ENCODE assay signal across 14 cellular contexts in the genomic region with DNA sequence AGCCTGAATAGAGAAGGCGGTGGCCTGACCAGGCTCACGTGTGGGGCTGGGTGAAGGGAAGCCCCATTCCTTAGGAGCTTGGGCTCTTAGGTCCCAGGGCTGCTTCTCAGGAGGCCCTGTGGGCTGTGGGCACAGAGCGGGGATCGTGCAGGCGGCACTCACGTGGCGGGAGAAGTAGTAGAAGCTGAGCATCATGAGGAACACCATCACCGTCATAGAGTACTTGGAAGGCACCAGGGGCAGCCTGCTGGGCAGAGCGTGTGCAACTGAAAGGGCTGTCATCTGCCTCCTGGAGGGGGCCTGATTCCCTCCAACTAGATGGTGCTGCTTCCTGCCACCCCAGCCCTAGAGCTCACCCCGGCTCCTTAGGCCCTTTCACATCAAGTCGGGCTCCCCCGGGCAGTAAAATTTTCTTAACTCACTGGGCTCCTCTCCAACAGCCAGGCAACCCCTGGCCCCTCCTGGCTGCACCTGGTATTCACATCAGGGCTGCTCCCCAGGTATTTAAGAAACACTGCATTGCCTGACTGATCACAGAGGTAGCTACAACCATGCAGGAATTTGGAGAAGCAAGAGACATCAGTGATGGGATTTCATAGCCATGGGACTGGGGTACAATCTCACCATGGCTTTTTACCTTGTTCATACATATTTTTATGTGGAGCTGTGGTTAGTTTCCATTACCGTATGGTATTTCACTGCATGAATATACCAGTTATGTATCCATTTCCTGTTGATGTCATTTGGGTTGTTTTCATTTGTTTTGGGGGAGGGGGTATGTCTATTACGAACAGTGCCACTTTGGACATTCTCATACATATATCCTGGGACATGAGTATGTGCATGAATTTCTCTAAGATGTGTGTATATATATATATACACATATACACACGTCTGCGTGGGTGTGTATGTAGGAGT. TPM values are rescaled to one million over a fixed set of nuclear protein-coding genes. Genes with fewer than 3 reads are reported as not detected.
DNase-seq lines count a peak whose midpoint lies in the region; ATAC-seq and TF ChIP-seq lines count a peak whose summit lies in the region.
"Had no signal": no experiment of that assay in that cellular context is flagged by ENCODE, and none has a peak within 500 bp of the region (broad histone marks: within the 10 kb centered on the region; RNA-seq: fewer than 3 reads in every experiment).

No MANE protein-coding gene starts in this region.

- H3K27ac Mint-ChIP-seq in activated CD8-positive, alpha-beta memory T cell treated with anti-CD3 and anti-CD28 coated beads, Interleukin-2, amount 10 ng/mL, durations not matched to agents 7 days and 5 days: peak overlapping the region; percentile 80
- H3K27ac Mint-ChIP-seq in Calu3 (ENCODE audit: unreplicated experiment): no peak overlapping the region

- DNase-seq in activated CD8-positive, alpha-beta memory T cell treated with anti-CD3 and anti-CD28 coated beads, Interleukin-2, amount 10 ng/mL, durations not matched to agents 7 days and 5 days: peak; percentile 39
- DNase-seq in islet precursor cell (peak; percentile 51), Calu3 (no peak), substantia nigra (lab: John Stamatoyannopoulos, UW) (no peak)
- DNase-seq: activated CD4-positive, alpha-beta T cell treated with anti-CD3 and anti-CD28 coated beads for 4 hours; central memory CD4-positive, alpha-beta T cell; COR-L47; NCI-H1092 treated with DMSO at 0.1 percent for 48 hours had no signal

- intact Hi-C loops in Calu3 (cut with micrococcal nuclease; ENCODE audit: unreplicated experiment): loop anchor here (1.0 kb wide), 1 partner anchor 213 kb away; no protein-coding TSS in a partner anchor

- CTCF ChIA-PET in activated CD8-positive, alpha-beta memory T cell treated with anti-CD3 and anti-CD28 coated beads, Interleukin-2, amount 10 ng/mL, durations not matched to agents 7 days and 5 days (lab: Charles Lee): interaction anchor here (0.7 to 5.0 kb wide), 14 partner anchors 11 to 416 kb away, joined by 3 to 70 read pairs (median 4); a partner anchor contains a TSS
- CTCF ChIA-PET in Calu3 (lab: Charles Lee): interaction anchor here (0.7 to 1.2 kb wide), 2 partner anchors 33 to 146 kb away, joined by 3 read pairs; a partner anchor contains a TSS

- peaks cover 27% of the 10 kb centered on the region for H3K36me3 Mint-ChIP-seq in activated CD8-positive, alpha-beta memory T cell treated with anti-CD3 and anti-CD28 coated beads, Interleukin-2, amount 10 ng/mL, durations not matched to agents 7 days and 5 days
- H3K36me3 Mint-ChIP-seq in Calu3 (ENCODE audit: insufficient read depth, unreplicated experiment): peaks cover 52% of the 10 kb centered on the region

- no peak overlapping the region for H3K4me3 Mint-ChIP-seq in activated CD8-positive, alpha-beta memory T cell treated with anti-CD3 and anti-CD28 coated beads, Interleukin-2, amount 10 ng/mL, durations not matched to agents 7 days and 5 days
- no peak overlapping the region for H3K4me3 Mint-ChIP-seq in Calu3 (ENCODE audit: low read depth, unreplicated experiment)
- H3K4me3 Mint-ChIP-seq: naive thymus-derived CD4-positive, alpha-beta T cell had no signal

- no peaks in the 10 kb centered on the region for H3K27me3 Mint-ChIP-seq in activated CD8-positive, alpha-beta memory T cell treated with anti-CD3 and anti-CD28 coated beads, Interleukin-2, amount 10 ng/mL, durations not matched to agents 7 days and 5 days
- H3K27me3 Mint-ChIP-seq in Calu3 (ENCODE audit: unreplicated experiment): no peaks in the 10 kb centered on the region
- H3K27me3 Mint-ChIP-seq: naive thymus-derived CD4-positive, alpha-beta T cell had no signal

- BruUV-seq in Calu3 (replicated peaks; lab: Mats Ljungman, UMichigan): no TSS peak

- peaks cover 19% of the 10 kb centered on the region for H3K4me1 Mint-ChIP-seq in activated CD8-positive, alpha-beta memory T cell treated with anti-CD3 and anti-CD28 coated beads, Interleukin-2, amount 10 ng/mL, durations not matched to agents 7 days and 5 days
- H3K4me1 Mint-ChIP-seq in Calu3 (ENCODE audit: low read depth, unreplicated experiment): no peaks in the 10 kb centered on the region

- H3K9me3 Mint-ChIP-seq in activated CD8-positive, alpha-beta memory T cell treated with anti-CD3 and anti-CD28 coated beads, Interleukin-2, amount 10 ng/mL, durations not matched to agents 7 days and 5 days (ENCODE audit: low read depth): no peaks in the 10 kb centered on the region
- no peaks in the 10 kb centered on the region for H3K9me3 Mint-ChIP-seq in Calu3 (ENCODE audit: low read depth, unreplicated experiment)
- H3K9me3 Mint-ChIP-seq: naive thymus-derived CD4-positive, alpha-beta T cell had no signal

- ATAC-seq in activated CD8-positive, alpha-beta memory T cell treated with anti-CD3 and anti-CD28 coated beads, Interleukin-2, amount 10 ng/mL, durations not matched to agents 7 days and 5 days: peak; percentile 22
- no peak for ATAC-seq in GM21528 (IDR thresholded peaks at IDR 0.05; ENCODE audit: low FRiP score, unreplicated experiment)
- ATAC-seq in GM21526 (IDR thresholded peaks at IDR 0.05; ENCODE audit: low FRiP score, unreplicated experiment): no peak

- TF ChIP-seq CTCF in 22Rv1 (IDR thresholded peaks at IDR 0.05) (no peak), GM12872 (IDR thresholded peaks at IDR 0.05; ENCODE audit: insufficient read depth, low read depth, low read length) (0 out of 3 replicates have a peak, but pooled peaks have one; percentile 3), Calu3 (IDR thresholded peaks at IDR 0.05; ENCODE audit: unreplicated experiment) (no peak)

- H3K27ac ChIP-seq in 22Rv1: 0 out of 2 replicates have a peak overlapping the region, but pooled peaks have one; percentile 13
- H3K27ac ChIP-seq in substantia nigra (ENCODE audit: low read depth, low read length, poor library complexity, severe bottlenecking): no peak overlapping the region
- H3K27ac ChIP-seq: thoracic aorta had no signal

RNA-seq across cellular contexts. Expression of a gene that starts 32.9 kb away (rescaled TPM):
- 10 to 100 TPM; 55.4 to 57.4 TPM for total RNA-seq in activated CD8-positive, alpha-beta memory T cell treated with anti-CD3 and anti-CD28 coated beads, Interleukin-2, amount 10 ng/mL, durations not matched to agents 7 days and 5 days
- 38.9 and 43.1 TPM in 2 replicates for total RNA-seq in Calu3 (2022)

RNA-seq across cellular contexts. Expression of a gene that starts 33.0 kb away (rescaled TPM):
- 10 to 100 TPM; 17.9 to 29.3 TPM for total RNA-seq in activated CD8-positive, alpha-beta memory T cell treated with anti-CD3 and anti-CD28 coated beads, Interleukin-2, amount 10 ng/mL, durations not matched to agents 7 days and 5 days
- total RNA-seq in Calu3 (2022): 22.3 and 23.8 TPM in 2 replicates

Comparison
In these comparisons a context has a peak if more than half of its experiments do, and no peak if none do; other contexts are left out.
1. DNase-seq: peak in activated CD8-positive, alpha-beta memory T cell treated with anti-CD3 and anti-CD28 coated beads, Interleukin-2, amount 10 ng/mL, durations not matched to agents 7 days and 5 days (single experiment) and islet precursor cell (single experiment); none in Calu3 (single experiment) and substantia nigra (0 of 49).